In genomic region chrX:15696516-15696915, GRCh38 we compare ENCODE assay signal across 28 cellular contexts. TPM values are rescaled to one million over a fixed set of nuclear protein-coding genes. Genes with fewer than 3 reads are reported as not detected.
"Had no signal": no experiment of that assay in that cellular context is flagged by ENCODE, and none has a peak within 500 bp of the region (broad histone marks: within the 10 kb centered on the region; RNA-seq: fewer than 3 reads in every experiment).

No MANE protein-coding gene starts in this region.

- H3K4me3 ChIP-seq: colonic mucosa, dorsolateral prefrontal cortex, esophagus muscularis mucosa, gastroesophageal sphincter, heart left ventricle, hepatocyte, lower lobe of right lung, mucosa of descending colon had no signal

- H3K4me3 Mint-ChIP-seq: immature natural killer cell, mesothelial cell of epicardium, naive B cell had no signal

- H3K4me1 ChIP-seq: colonic mucosa, esophagus muscularis mucosa, foreskin keratinocyte, gastroesophageal sphincter, lower lobe of right lung had no signal

- H3K36me3 ChIP-seq: colonic mucosa, lower lobe of right lung had no signal

- DNase-seq: colonic mucosa; cortex of kidney; dermis blood vessel endothelial cell; dorsolateral prefrontal cortex; effector CD4-positive, alpha-beta T cell; effector memory CD4-positive, alpha-beta T cell; foreskin keratinocyte; heart left ventricle; hypothalamus; immature natural killer cell; islet precursor cell; kidney; kidney glomerular epithelial cell; left colon; left ventricle myocardium superior; lower lobe of right lung; mesenchymal stem cell; mucosa of descending colon; naive B cell had no signal

- FAIRE-seq: endothelial cell of umbilical vein, frontal cortex, kidney had no signal

- H3K27me3 Mint-ChIP-seq: naive B cell had no signal

- H3K4me1 Mint-ChIP-seq: mesothelial cell of epicardium had no signal

- H3K27ac ChIP-seq: colonic mucosa, dorsolateral prefrontal cortex, esophagus muscularis mucosa, foreskin keratinocyte, gastroesophageal sphincter, hepatocyte, lower lobe of right lung had no signal

- H3K79me2 ChIP-seq: hepatocyte had no signal

- H3K27me3 ChIP-seq: colonic mucosa, esophagus muscularis mucosa, foreskin keratinocyte, gastroesophageal sphincter, heart left ventricle, hepatocyte had no signal

- H3K9me3 ChIP-seq: colonic mucosa, esophagus muscularis mucosa, gastroesophageal sphincter, heart left ventricle, lower lobe of right lung, mucosa of descending colon had no signal

- H3K27ac Mint-ChIP-seq: mesothelial cell of epicardium, naive B cell had no signal

- H3K4me2 ChIP-seq: hepatocyte had no signal

- ATAC-seq: foreskin keratinocyte, gastroesophageal sphincter, left colon, left lobe of liver, lower lobe of right lung, mucosa of descending colon had no signal

- H2AFZ ChIP-seq: hepatocyte had no signal

- H3K9me3 Mint-ChIP-seq: immature natural killer cell, mesothelial cell of epicardium had no signal

RNA-seq across cellular contexts. Expression of gene CLTRN, which starts 31.9 kb away (rescaled TPM):
- total RNA-seq: endothelial cell of umbilical vein, mesenteric fat pad, myocyte had no signal
